ENCODE assay signal across 1 cellular context in the genomic region with DNA sequence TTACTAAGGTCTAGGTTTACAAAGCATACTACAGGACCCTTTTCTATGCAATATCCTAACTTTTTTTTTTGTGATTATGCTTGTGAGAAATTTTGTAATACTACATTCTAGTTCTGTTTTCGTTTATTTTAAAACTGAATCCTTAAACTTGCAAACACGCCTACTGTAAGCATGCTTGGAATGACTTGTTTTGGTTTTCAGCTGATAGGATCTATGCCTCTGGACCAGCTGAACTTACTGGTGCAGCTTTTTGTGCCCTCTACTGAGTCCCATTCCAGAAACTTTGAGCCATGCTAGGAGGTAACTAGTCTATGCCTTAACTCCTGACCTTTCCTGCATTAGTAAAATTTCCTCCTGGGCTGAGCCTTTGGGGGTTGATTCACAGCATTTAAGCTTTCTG.
TF ChIP-seq lines count a peak whose summit lies in the region.

No MANE protein-coding gene starts in this region.

TF ChIP-seq in IMR-90, 13 proteins besides CTCF, POLR2A, EP300 and RAD21:
- TF ChIP-seq MXI1 (IDR thresholded peaks at IDR 0.05; ENCODE audit: borderline replicate concordance, low read depth, low read length) (0 out of 2 replicates have a peak, but pooled peaks have one; percentile 9), BHLHE40 (IDR thresholded peaks at IDR 0.05; ENCODE audit: low read depth, low read length) (no peak), NFE2L2 (IDR thresholded peaks at IDR 0.05; ENCODE audit: low read depth, low read length) (no peak)
